In genomic region chr10:36748128-36748871, GRCh38 we compare ENCODE assay signal across 7 cellular contexts.
"Had no signal": no experiment of that assay in that cellular context is flagged by ENCODE, and none has a peak within 500 bp of the region (broad histone marks: within the 10 kb centered on the region; RNA-seq: fewer than 3 reads in every experiment).

No MANE protein-coding gene starts in this region.

- H3K9ac ChIP-seq: GM23248 had no signal

- H3K9me3 ChIP-seq: HAP-1 had no signal

- DNase-seq: GM23248, GOT3, H7, KBM-7 had no signal

- ATAC-seq: HCT116 had no signal

- H3K36me3 ChIP-seq: HAP-1 had no signal

- H3K4me1 ChIP-seq: HAP-1 had no signal

- H2AFZ ChIP-seq: GM23248 had no signal

- H3K4me3 ChIP-seq: GM23248, HAP-1 had no signal

- FAIRE-seq: HTR-8/SVneo had no signal

- H3K27ac ChIP-seq: GM23248 had no signal
